ENCODE assay signal across 29 cellular contexts in the genomic region with DNA sequence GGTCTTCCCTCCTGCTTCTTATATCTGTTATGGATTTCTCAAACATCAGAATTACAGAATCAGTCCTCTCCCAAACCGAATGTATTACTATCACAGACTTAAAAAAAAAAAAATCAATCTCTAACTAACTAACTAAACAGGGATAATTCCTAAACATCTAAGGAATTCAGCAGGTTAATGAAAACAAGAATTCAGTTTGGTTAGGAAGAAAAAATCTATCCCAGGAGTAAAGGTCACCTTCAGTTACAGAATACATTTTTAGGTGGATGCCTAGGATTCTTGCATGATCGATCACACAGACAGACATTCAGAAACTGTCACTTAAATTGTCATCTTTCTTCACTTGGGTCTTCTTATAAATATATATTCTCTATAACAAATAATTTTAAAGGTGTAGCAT. TPM values are rescaled to one million over a fixed set of nuclear protein-coding genes. Genes with fewer than 3 reads are reported as not detected.
DNase-seq lines count a peak whose midpoint lies in the region; ATAC-seq, FAIRE-seq and TF ChIP-seq lines count a peak whose summit lies in the region.
"Had no signal": no experiment of that assay in that cellular context is flagged by ENCODE, and none has a peak within 500 bp of the region (broad histone marks: within the 10 kb centered on the region; RNA-seq: fewer than 3 reads in every experiment).

No MANE protein-coding gene starts in this region.

- DNase-seq in HFFc6 (no peak), chondrocyte (ENCODE audit: low spot score) (no peak), NCI-H2171 (lab: John Stamatoyannopoulos, UW) (no peak), small intestine (no peak), DMS53 (lab: John Stamatoyannopoulos, UW) (no peak)
- DNase-seq: activated CD4-positive, alpha-beta memory T cell treated with anti-CD3 and anti-CD28 coated beads, Interleukin-2, amount 10 ng/mL, durations not matched to agents 7 days and 5 days; anterior cingulate cortex; central memory CD4-positive, alpha-beta T cell; dorsolateral prefrontal cortex; HCEC 1CT; KG1; left ventricle myocardium superior; mucosa of descending colon; NCI-H1417 treated with DMSO at 0.1 percent for 48 hours; NCI-H2081; NCI-H226; NCI-H69; pancreas; stimulated activated CD4-positive, alpha-beta T cell treated with anti-CD3 and anti-CD28 coated beads, Interleukin-4, amount 100 ng/mL, for 1 hour; T-cell; transverse colon had no signal

- H3K27me3 Mint-ChIP-seq in HFFc6 (ENCODE audit: insufficient read depth) (no peaks in the 10 kb centered on the region), chondrocyte (ENCODE audit: low read depth) (no peaks in the 10 kb centered on the region), nephron (ENCODE audit: low read depth) (no peaks in the 10 kb centered on the region)
- H3K27me3 Mint-ChIP-seq: activated CD4-positive, alpha-beta memory T cell treated with anti-CD3 and anti-CD28 coated beads, Interleukin-2, amount 10 ng/mL, durations not matched to agents 7 days and 5 days; natural killer cell treated with Interleukin-12 subunit alpha and Interleukin-12 subunit beta and Interleukin-15 and Interleukin-18, amount 100 ng/mL, for 72 hours; T-cell had no signal

- no peak overlapping the region for H3K9ac ChIP-seq in BLaER1

- peaks cover 81% of the 10 kb centered on the region for H4K20me1 ChIP-seq in BLaER1

- peak overlapping the region; percentile 54 for H3K4me2 ChIP-seq in BLaER1

- TF ChIP-seq CTCF in HFFc6 (IDR thresholded peaks at IDR 0.05) = no peak
- TF ChIP-seq CTCF in chondrocyte (IDR thresholded peaks at IDR 0.05) = no peak
- no peak for TF ChIP-seq CTCF in nephron (IDR thresholded peaks at IDR 0.05; ENCODE audit: unreplicated experiment in 3 of 3)

- H3K4me3 ChIP-seq in BLaER1 (no peak overlapping the region), small intestine (ENCODE audit: low read depth in 1 of 2, low read length in 2 of 2) (no peak overlapping the region)
- H3K4me3 ChIP-seq: mucosa of descending colon, pancreas, right atrium auricular region, transverse colon had no signal

- FAIRE-seq in small intestine (lab: Jason Lieb, UNC) = no peak
- FAIRE-seq: pancreas had no signal

- H3K27ac ChIP-seq in BLaER1 (peak overlapping the region; percentile 30; the same call in 1 of the 2 replicates), small intestine (ENCODE audit: low read depth in 1 of 2, low read length in 1 of 2) (no peak overlapping the region)
- H3K27ac ChIP-seq: right atrium auricular region, transverse colon had no signal

- no peak for ATAC-seq in GM19452 (IDR thresholded peaks at IDR 0.05; ENCODE audit: unreplicated experiment)
- ATAC-seq: activated CD4-positive, CD25-positive, alpha-beta regulatory T cell treated with anti-CD3 and anti-CD28 coated beads, Interleukin-2, amount 50 U/mL, for 24 hours; activated naive CD4-positive, alpha-beta T cell treated with anti-CD3 and anti-CD28 coated beads, Interleukin-2, amount 50 U/mL, for 72 hours; left ventricle myocardium superior; mucosa of descending colon; natural killer cell treated with Interleukin-12 subunit alpha and Interleukin-12 subunit beta and Interleukin-15 and Interleukin-18, amount 100 ng/mL, for 72 hours; T-cell had no signal

- H3K27ac Mint-ChIP-seq in HFFc6 (peak overlapping the region; percentile 37), chondrocyte (ENCODE audit: unreplicated experiment) (peak overlapping the region; percentile 14), nephron (peak overlapping the region; percentile 68 to 91 (median 74))
- H3K27ac Mint-ChIP-seq: activated CD4-positive, alpha-beta memory T cell treated with anti-CD3 and anti-CD28 coated beads, Interleukin-2, amount 10 ng/mL, durations not matched to agents 7 days and 5 days; activated T-helper 2 cell treated with anti-CD3 and anti-CD28 coated beads, Interferon-gamma antibody, Interleukin-2, Interleukin-4, amounts not matched to agents 10 μg/mL and 5 μg/mL and 100 μg/mL, durations not matched to agents 14 hours and 24 hours and 36 hours; T-cell had no signal

- 77 to 82% (median 82%) methylated on average over 2 of the region's 2 CpGs for WGBS in small intestine, 3 donors

- H3K9me3 Mint-ChIP-seq in HFFc6 (no peaks in the 10 kb centered on the region), chondrocyte (ENCODE audit: low read depth) (no peaks in the 10 kb centered on the region), nephron (no peaks in the 10 kb centered on the region)
- H3K9me3 Mint-ChIP-seq: activated CD4-positive, alpha-beta memory T cell treated with anti-CD3 and anti-CD28 coated beads, Interleukin-2, amount 10 ng/mL, durations not matched to agents 7 days and 5 days; activated naive CD4-positive, alpha-beta T cell treated with anti-CD3 and anti-CD28 coated beads, Interleukin-2, amount 50 U/mL, for 72 hours; activated T-helper 2 cell treated with anti-CD3 and anti-CD28 coated beads, Interferon-gamma antibody, Interleukin-2, Interleukin-4, amounts not matched to agents 10 μg/mL and 5 μg/mL and 100 μg/mL, durations not matched to agents 14 hours and 24 hours and 36 hours; natural killer cell treated with Interleukin-12 subunit alpha and Interleukin-12 subunit beta and Interleukin-15 and Interleukin-18, amount 100 ng/mL, for 72 hours; T-cell had no signal

- no peaks in the 10 kb centered on the region for H3K9me3 ChIP-seq in BLaER1
- no peaks in the 10 kb centered on the region for H3K9me3 ChIP-seq in small intestine (ENCODE audit: control insufficient read depth, low read depth)
- H3K9me3 ChIP-seq: mucosa of descending colon, pancreas, right atrium auricular region, transverse colon had no signal

- peaks cover 59% of the 10 kb centered on the region for H3K36me3 ChIP-seq in BLaER1
- peaks cover 3 to 5% of the 10 kb centered on the region in 2 donors for H3K36me3 ChIP-seq in small intestine (ENCODE audit: control insufficient read depth in 2 of 2, insufficient read depth in 2 of 2, low read length in 2 of 2)
- H3K36me3 ChIP-seq: pancreas, right atrium auricular region had no signal

- H3K4me1 ChIP-seq in BLaER1 (peaks cover 46% of the 10 kb centered on the region), small intestine (ENCODE audit: control insufficient read depth in 2 of 2, insufficient read depth in 1 of 2, low read depth in 1 of 2, low read length in 1 of 2) (no peaks in the 10 kb centered on the region)

- peaks cover 33% of the 10 kb centered on the region for H3K36me3 Mint-ChIP-seq in HFFc6 (ENCODE audit: low read depth)
- peaks cover 4% of the 10 kb centered on the region for H3K36me3 Mint-ChIP-seq in chondrocyte (ENCODE audit: low read depth)
- peaks cover 46% of the 10 kb centered on the region for H3K36me3 Mint-ChIP-seq in nephron (ENCODE audit: low read depth)

- H3K4me1 Mint-ChIP-seq in HFFc6 (ENCODE audit: low read depth) (peaks cover 91% of the 10 kb centered on the region), chondrocyte (ENCODE audit: low read depth) (peaks cover 41% of the 10 kb centered on the region), nephron (peaks cover 21% of the 10 kb centered on the region)

- H3K27me3 ChIP-seq in BLaER1 (no peaks in the 10 kb centered on the region), small intestine (ENCODE audit: control insufficient read depth in 2 of 2, insufficient read depth in 2 of 2, low read length in 2 of 2) (no peaks in the 10 kb centered on the region)
- H3K27me3 ChIP-seq: dorsolateral prefrontal cortex, pancreas, right atrium auricular region, transverse colon had no signal

- H3K4me3 Mint-ChIP-seq in HFFc6 = peak overlapping the region; percentile 25; the same call in 1 of the 2 replicates
- no peak overlapping the region for H3K4me3 Mint-ChIP-seq in chondrocyte (ENCODE audit: unreplicated experiment)
- H3K4me3 Mint-ChIP-seq in nephron = no peak overlapping the region
- H3K4me3 Mint-ChIP-seq: activated CD4-positive, alpha-beta memory T cell treated with anti-CD3 and anti-CD28 coated beads, Interleukin-2, amount 10 ng/mL, durations not matched to agents 7 days and 5 days; natural killer cell treated with Interleukin-12 subunit alpha and Interleukin-12 subunit beta and Interleukin-15 and Interleukin-18, amount 100 ng/mL, for 72 hours; T-cell had no signal

RNA-seq across cellular contexts. Expression of a gene that starts 11.5 kb away (rescaled TPM):
- 10 to 100 TPM; 49.8 to 61.3 (median 55.3) TPM for total RNA-seq in HFFc6 (2021; fragmentation: NEBNext Ultra II Directional; extraction: Animal tissue kit (Norgen Biotek cat#: 25700))
- total RNA-seq in chondrocyte = 48.2 to 57.5 TPM (median 52.4 TPM) in 3 replicates
- 1 to 10 TPM; 3.6 to 5.9 (median 5.7) TPM for polyA plus RNA-seq in small intestine

Comparison
In these comparisons a context has a peak if more than half of its experiments do, and no peak if none do; other contexts are left out.
1. H3K27ac Mint-ChIP-seq: peak in every context shown above with its lines; median percentile 74 in nephron; 37 in HFFc6; 14 in chondrocyte.